Comparison of ENCODE assay signal across 29 cellular contexts in genomic region chr3:60629816-60630215, GRCh38.
"Had no signal": no experiment of that assay in that cellular context is flagged by ENCODE, and none has a peak within 500 bp of the region (broad histone marks: within the 10 kb centered on the region; RNA-seq: fewer than 3 reads in every experiment).

No MANE protein-coding gene starts in this region.

- H3K27me3 ChIP-seq: colonic mucosa, dorsolateral prefrontal cortex, esophagus muscularis mucosa, esophagus squamous epithelium, foreskin keratinocyte, gastrocnemius medialis, gastroesophageal sphincter, heart left ventricle, heart right ventricle had no signal

- H3K4me3 ChIP-seq: colonic mucosa, coronary artery, dorsolateral prefrontal cortex, esophagus muscularis mucosa, esophagus squamous epithelium, gastrocnemius medialis, gastroesophageal sphincter, heart left ventricle, heart right ventricle had no signal

- H3K27me3 Mint-ChIP-seq: dendritic cell treated with granulocyte-macrophage colony-stimulating factor and Interleukin-4, amounts not matched to agents 40 ng/mL and 50 ng/mL, for 4 days had no signal

- H3K27ac Mint-ChIP-seq: dendritic cell treated with granulocyte-macrophage colony-stimulating factor and Interleukin-4, amounts not matched to agents 40 ng/mL and 50 ng/mL, for 4 days; effector memory CD8-positive, alpha-beta T cell; endodermal cell had no signal

- DNase-seq: colonic mucosa; cortex of kidney; dermis blood vessel endothelial cell; dorsolateral prefrontal cortex; effector CD4-positive, alpha-beta T cell; effector CD8-positive, alpha-beta T cell; effector memory CD4-positive, alpha-beta T cell; effector memory CD8-positive, alpha-beta T cell; endodermal cell; erythroblast; esophagus squamous epithelium; foreskin fibroblast; foreskin keratinocyte; foreskin melanocyte; gastrocnemius medialis; glutamatergic neuron; head of caudate nucleus; heart left ventricle; heart right ventricle had no signal

- ATAC-seq: effector memory CD8-positive, alpha-beta T cell; esophagus mucosa; foreskin keratinocyte; gastrocnemius medialis; gastroesophageal sphincter; heart left ventricle; heart right ventricle had no signal

- H3K27ac ChIP-seq: colonic mucosa, coronary artery, dorsolateral prefrontal cortex, epithelial cell of prostate, esophagus muscularis mucosa, esophagus squamous epithelium, foreskin keratinocyte, gastrocnemius medialis, gastroesophageal sphincter, heart left ventricle, heart right ventricle had no signal

- H3K36me3 ChIP-seq: colonic mucosa, esophagus muscularis mucosa, esophagus squamous epithelium, gastrocnemius medialis, gastroesophageal sphincter, heart left ventricle, heart right ventricle had no signal

- H3K4me1 ChIP-seq: colonic mucosa, esophagus muscularis mucosa, esophagus squamous epithelium, foreskin keratinocyte, gastroesophageal sphincter, heart left ventricle, heart right ventricle had no signal

- H3K9me3 Mint-ChIP-seq: effector memory CD8-positive, alpha-beta T cell; endodermal cell had no signal

- FAIRE-seq: colon, endometrium, endothelial cell of umbilical vein, frontal cortex had no signal

- H3K4me3 Mint-ChIP-seq: dendritic cell treated with granulocyte-macrophage colony-stimulating factor and Interleukin-4, amounts not matched to agents 40 ng/mL and 50 ng/mL, for 4 days; effector memory CD8-positive, alpha-beta T cell; endodermal cell had no signal

- H3K9me3 ChIP-seq: colonic mucosa, esophagus muscularis mucosa, esophagus squamous epithelium, gastrocnemius medialis, gastroesophageal sphincter, heart left ventricle, heart right ventricle had no signal
